Comparison of ENCODE assay signal across 8 cellular contexts in the genomic region with DNA sequence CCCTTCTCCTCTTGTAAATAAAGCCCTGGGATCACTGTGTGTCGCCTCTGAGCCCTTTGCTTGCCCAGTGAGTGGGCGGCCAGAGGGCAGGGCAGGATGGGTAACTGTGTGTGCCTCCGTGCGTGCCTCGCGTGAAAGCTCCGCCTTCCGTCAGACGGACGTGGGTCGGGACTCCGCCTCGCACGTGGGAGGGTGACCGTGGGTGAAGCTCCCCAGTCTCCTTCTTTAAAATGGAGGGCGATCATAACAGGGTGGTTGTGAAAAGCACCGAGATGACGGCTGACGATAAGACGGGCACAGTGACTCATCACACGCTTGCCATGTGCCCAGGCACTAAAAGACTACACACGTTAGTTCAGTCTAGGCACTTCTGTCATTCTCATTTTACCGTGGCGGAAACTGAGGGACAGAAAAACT. TPM values are rescaled to one million over a fixed set of nuclear protein-coding genes. Genes with fewer than 3 reads are reported as not detected.
DNase-seq lines count a peak whose midpoint lies in the region; ATAC-seq, FAIRE-seq and TF ChIP-seq lines count a peak whose summit lies in the region.

No MANE protein-coding gene starts in this region.

- H3K4me1 ChIP-seq in parathyroid adenoma = peaks cover 29% of the 10 kb centered on the region

- H3K9me3 ChIP-seq in parathyroid adenoma (ENCODE audit: control insufficient read depth, low read length) = no peaks in the 10 kb centered on the region

- H3K27ac ChIP-seq in parathyroid adenoma = peak overlapping the region; percentile 98

- H3K9ac ChIP-seq in parathyroid adenoma = no peak overlapping the region

- DNase-seq in GM13977 (ENCODE audit: low spot score) = peak; percentile 73
- peak; percentile 98 for DNase-seq in NCI-H2171 treated with DMSO at 0.1 percent for 48 hours (lab: John Stamatoyannopoulos, UW)
- DNase-seq in activated T-cell treated with anti-CD3 and anti-CD28 coated beads for 24 hours (ENCODE audit: low read depth) = peak; percentile 91
- peak; percentile 78 for DNase-seq in fibroblast of mammary gland (ENCODE audit: low read depth)
- DNase-seq in ureter (ENCODE audit: low spot score) = peak; percentile 81
- no peak for DNase-seq in D721Med (ENCODE audit: insufficient read length, low spot score)

- no peak for TF ChIP-seq CTCF in GM13977 (IDR thresholded peaks at IDR 0.05; ENCODE audit: extremely low read depth, insufficient read depth, missing control alignments)
- TF ChIP-seq CTCF in fibroblast of mammary gland (conservative IDR thresholded peaks at IDR 0.05; ENCODE audit: control insufficient read depth, insufficient read depth, low read depth, low read length) = no peak
- no peak for TF ChIP-seq CTCF in parathyroid adenoma (IDR thresholded peaks at IDR 0.05)
- TF ChIP-seq CTCF in D721Med (IDR thresholded peaks at IDR 0.05; ENCODE audit: insufficient read depth, missing control alignments) = no peak

- no peaks in the 10 kb centered on the region for H3K36me3 ChIP-seq in parathyroid adenoma (ENCODE audit: control insufficient read depth, insufficient read depth, low read length)

- in situ Hi-C loops in GM13977 (cut with MboI; ENCODE audit: low pct_unique_long_range_greater_than_20kb, low sequenced_read_pairs, unreplicated experiment) = no loop called here

- no peak for ATAC-seq in GM21515 (IDR thresholded peaks at IDR 0.05; ENCODE audit: unreplicated experiment)

- H3K4me3 ChIP-seq in fibroblast of mammary gland (ENCODE audit: control insufficient read depth, low read depth, low read length) = no peak overlapping the region
- peak overlapping the region; percentile 99 for H3K4me3 ChIP-seq in parathyroid adenoma (ENCODE audit: low read depth, low read length)

- no peaks in the 10 kb centered on the region for H3K27me3 ChIP-seq in parathyroid adenoma (ENCODE audit: control insufficient read depth, insufficient read depth, low read length)

- H3K4me2 ChIP-seq in parathyroid adenoma (ENCODE audit: low read length) = peak overlapping the region; percentile 82

- H2AFZ ChIP-seq in parathyroid adenoma = peak overlapping the region; percentile 94

- FAIRE-seq in D721Med (lab: Jason Lieb, UNC) = no peak

- H3K79me2 ChIP-seq in parathyroid adenoma = peaks cover 25% of the 10 kb centered on the region

RNA-seq across cellular contexts. Expression of a gene that starts 9.2 kb away (rescaled TPM):
- total RNA-seq in ureter = 221 TPM

RNA-seq across cellular contexts. Expression of a gene that starts 9.4 kb away (rescaled TPM):
- total RNA-seq in ureter = 68.0 TPM

RNA-seq across cellular contexts. Expression of a gene that starts 10.1 kb away (rescaled TPM):
- 40.4 TPM for total RNA-seq in ureter

RNA-seq across cellular contexts. Expression of a gene that starts 17.5 kb away (rescaled TPM):
- total RNA-seq in ureter = 172 TPM

RNA-seq across cellular contexts. Expression of a gene that starts 17.7 kb away (rescaled TPM):
- total RNA-seq in ureter = not detected
